8 cellular contexts compared by ENCODE assay signal in the genomic region with DNA sequence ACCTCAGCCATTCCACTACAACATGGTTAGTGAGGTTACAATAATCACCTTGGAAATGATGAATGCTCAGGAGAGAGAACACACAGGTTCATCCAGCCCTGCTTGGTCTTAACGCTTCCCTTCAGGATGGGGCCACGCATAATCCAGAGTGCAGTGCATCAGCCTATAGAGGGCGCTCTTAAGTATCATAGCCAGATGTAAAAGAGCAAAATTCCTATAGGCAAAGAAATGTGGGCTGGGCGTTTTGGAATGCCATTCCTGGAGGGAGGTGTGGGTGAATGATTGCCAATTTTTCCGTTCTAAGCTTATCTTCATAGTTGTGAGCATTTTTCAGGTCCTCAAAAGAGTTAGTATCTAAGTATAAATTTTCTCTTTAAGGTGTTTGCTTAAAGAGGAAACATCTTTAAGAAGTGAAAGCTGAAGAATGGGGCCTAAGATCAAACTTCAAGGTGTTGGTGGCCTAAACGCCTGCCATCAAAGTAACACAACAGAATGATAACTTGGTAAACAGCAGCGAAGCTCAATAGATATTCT. TPM values are rescaled to one million over a fixed set of nuclear protein-coding genes. Genes with fewer than 3 reads are reported as not detected.
DNase-seq lines count a peak whose midpoint lies in the region; ATAC-seq and TF ChIP-seq lines count a peak whose summit lies in the region.

No MANE protein-coding gene starts in this region.

- intact Hi-C loops in PC-9 (cut with micrococcal nuclease; ENCODE audit: unreplicated experiment) = loop anchor here (5.0 kb wide), 1 partner anchor 58 kb away; no protein-coding TSS in a partner anchor

- no peak overlapping the region for H3K4me2 ChIP-seq in PC-9

- peak; percentile 56 for DNase-seq in stimulated activated CD4-positive, alpha-beta T cell treated with anti-CD3 and anti-CD28 coated beads, Interleukin-4, amount 100 ng/mL, for 24 hours
- DNase-seq in stimulated activated CD4-positive, alpha-beta T cell treated with anti-CD3 and anti-CD28 coated beads, Interleukin-12 subunit alpha, Interleukin-12 subunit beta, amount 100 ng/mL, for 4 hours = no peak
- no peak for DNase-seq in PC-9
- peak; percentile 52 for DNase-seq in dermis blood vessel endothelial cell

- no peaks in the 10 kb centered on the region for H3K9me2 ChIP-seq in PC-9 (ENCODE audit: insufficient read depth)

- H3K4me1 ChIP-seq in PC-9 (replicated peaks; ENCODE audit: insufficient read depth) (peaks cover 24% of the 10 kb centered on the region), rectal smooth muscle tissue (ENCODE audit: control insufficient read depth, insufficient read depth, low read length) (peaks cover 17% of the 10 kb centered on the region)

- no TSS peak for BruUV-seq in PC-9 (replicated peaks; lab: Mats Ljungman, UMichigan)

- CTCF ChIA-PET in PC-9 (lab: Charles Lee) = interaction anchor here (0.6 to 1.1 kb wide), 3 partner anchors 8 to 71 kb away, joined by 3 to 5 read pairs (median 4); no protein-coding TSS in a partner anchor

- no peaks in the 10 kb centered on the region for H3F3A ChIP-seq in PC-9 (ENCODE audit: insufficient read depth, low read depth)

- H3K27ac ChIP-seq in PC-9 = no peak overlapping the region
- H3K27ac ChIP-seq in rectal smooth muscle tissue (ENCODE audit: low read depth, low read length) = no peak overlapping the region

- POLR2A ChIA-PET in PC-9 (lab: Charles Lee; ENCODE audit: unreplicated experiment) = interaction anchor here (0.6 kb wide), 1 partner anchor 242 kb away, joined by 3 read pairs; no protein-coding TSS in a partner anchor

- H3K27me3 ChIP-seq in PC-9 (ENCODE audit: insufficient read depth, low read depth) (no peaks in the 10 kb centered on the region), rectal smooth muscle tissue (ENCODE audit: control insufficient read depth, insufficient read depth, low read length) (no peaks in the 10 kb centered on the region)

- peak; percentile 49; the same call in 1 of the 2 replicates for TF ChIP-seq CTCF in PC-9 (conservative IDR thresholded peaks at IDR 0.05)

- H3K4me3 ChIP-seq in PC-9 (no peak overlapping the region), rectal smooth muscle tissue (ENCODE audit: low read length) (peak overlapping the region; percentile 2)

- no peaks in the 10 kb centered on the region for H4K20me1 ChIP-seq in PC-9 (ENCODE audit: insufficient read depth)

- no peak overlapping the region for H2AFZ ChIP-seq in PC-9

- ATAC-seq in HG03442 (IDR thresholded peaks at IDR 0.05; ENCODE audit: unreplicated experiment) (no peak), GM21528 (IDR thresholded peaks at IDR 0.05; ENCODE audit: low FRiP score, unreplicated experiment) (no peak), GM19324 (IDR thresholded peaks at IDR 0.05; ENCODE audit: low FRiP score, unreplicated experiment) (no peak)

- H3K9me3 ChIP-seq in PC-9 (ENCODE audit: insufficient read depth, low read depth) = no peaks in the 10 kb centered on the region

- H3K9ac ChIP-seq in rectal smooth muscle tissue (ENCODE audit: low read length) = no peak overlapping the region

- H3K79me2 ChIP-seq in PC-9 (ENCODE audit: low read depth) = no peaks in the 10 kb centered on the region

- no peaks in the 10 kb centered on the region for H3K36me3 ChIP-seq in PC-9 (ENCODE audit: low read depth)
- H3K36me3 ChIP-seq in rectal smooth muscle tissue (ENCODE audit: control insufficient read depth, insufficient read depth, low read length) = no peaks in the 10 kb centered on the region

RNA-seq across cellular contexts. Expression of a gene that starts 1.8 kb away (rescaled TPM):
- total RNA-seq in PC-9 (2021) = 0.63 and 0.94 TPM in 2 replicates
- under 0.01 TPM in 1 of 2 replicates, not detected in the other for total RNA-seq in dermis blood vessel endothelial cell

Comparison
In these comparisons a context has a peak if more than half of its experiments do, and no peak if none do; other contexts are left out.
1. DNase-seq: peak in stimulated activated CD4-positive, alpha-beta T cell treated with anti-CD3 and anti-CD28 coated beads, Interleukin-4, amount 100 ng/mL, for 24 hours (single experiment) and dermis blood vessel endothelial cell (single experiment); none in stimulated activated CD4-positive, alpha-beta T cell treated with anti-CD3 and anti-CD28 coated beads, Interleukin-12 subunit alpha, Interleukin-12 subunit beta, amount 100 ng/mL, for 4 hours (single experiment) and PC-9 (0 of 2).